In the genomic region with DNA sequence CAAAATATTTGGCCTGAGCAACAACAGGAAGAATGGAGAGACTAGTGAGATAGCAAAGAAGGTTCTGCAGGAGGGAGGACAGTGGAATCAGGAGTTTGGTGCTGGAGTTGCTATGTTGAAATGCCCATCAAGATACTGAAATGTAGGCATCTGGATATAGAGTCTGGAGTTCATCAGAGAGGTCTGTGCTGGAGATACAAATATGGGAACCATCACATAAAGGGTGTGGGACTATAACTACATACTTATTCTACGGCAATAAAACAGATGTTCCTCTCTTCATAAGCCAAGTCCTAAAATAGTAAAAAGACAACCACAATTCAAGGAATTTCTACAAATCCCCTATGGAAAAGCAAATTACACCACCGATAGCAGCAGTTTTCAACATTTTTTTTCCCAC, we compare ENCODE assay signal across 9 cellular contexts. TPM values are rescaled to one million over a fixed set of nuclear protein-coding genes. Genes with fewer than 3 reads are reported as not detected.
DNase-seq lines count a peak whose midpoint lies in the region; ATAC-seq lines count a peak whose summit lies in the region.
"Had no signal": no experiment of that assay in that cellular context is flagged by ENCODE, and none has a peak within 500 bp of the region (broad histone marks: within the 10 kb centered on the region; RNA-seq: fewer than 3 reads in every experiment).

No MANE protein-coding gene starts in this region.

- no peaks in the 10 kb centered on the region for H3K9me3 Mint-ChIP-seq in memory B cell

- peaks cover 32% of the 10 kb centered on the region for H3K4me1 Mint-ChIP-seq in memory B cell

- no peaks in the 10 kb centered on the region for H3K36me3 ChIP-seq in ACC112 (ENCODE audit: insufficient read depth, low read length)
- peaks cover 2% of the 10 kb centered on the region for H3K36me3 ChIP-seq in H7 (replicated peaks; ENCODE audit: control insufficient read depth, insufficient read depth, low read length)
- H3K36me3 ChIP-seq in adipocyte (ENCODE audit: control insufficient read depth, insufficient read depth, low read length, severe bottlenecking) = no peaks in the 10 kb centered on the region

- peaks cover 6% of the 10 kb centered on the region for H3K4me1 ChIP-seq in ACC112 (ENCODE audit: control insufficient read depth, insufficient read depth, low read length, unreplicated experiment)
- peaks cover 7% of the 10 kb centered on the region for H3K4me1 ChIP-seq in adipocyte (ENCODE audit: control insufficient read depth, insufficient read depth, low read length)

- no peak for ATAC-seq in memory B cell (ENCODE audit: low read depth)
- ATAC-seq in HG03520 (IDR thresholded peaks at IDR 0.05; ENCODE audit: unreplicated experiment) = no peak

- peaks cover 59% of the 10 kb centered on the region for H3K79me2 ChIP-seq in ACC112 (ENCODE audit: control insufficient read depth, insufficient read depth, low read length, unreplicated experiment)

- H3K27ac Mint-ChIP-seq in memory B cell = peak overlapping the region; percentile 7

- H2AFZ ChIP-seq in ACC112 (ENCODE audit: low read length, unreplicated experiment) = no peak overlapping the region

- H3K4me3 ChIP-seq in ACC112 (ENCODE audit: low read depth, low read length) = peak overlapping the region; percentile 81
- H3K4me3 ChIP-seq in H7 (ENCODE audit: insufficient read depth, low read depth, low read length) = peak overlapping the region; percentile 82
- peak overlapping the region; percentile 87 for H3K4me3 ChIP-seq in adipocyte (ENCODE audit: low read length)

- no peak overlapping the region for H3K27ac ChIP-seq in ACC112 (ENCODE audit: low read depth, low read length)

- peak overlapping the region; percentile 89 for H3K9ac ChIP-seq in adipocyte (ENCODE audit: low read length)

- peaks cover 2% of the 10 kb centered on the region for H3K36me3 Mint-ChIP-seq in memory B cell

- H3K27me3 Mint-ChIP-seq in memory B cell = no peaks in the 10 kb centered on the region

- H3K27me3 ChIP-seq in ACC112 (ENCODE audit: insufficient read depth, low read length) (no peaks in the 10 kb centered on the region), H7 (ENCODE audit: control insufficient read depth, insufficient read depth, low read length) (no peaks in the 10 kb centered on the region), adipocyte (replicated peaks; ENCODE audit: control insufficient read depth, insufficient read depth, low read length) (peaks cover 15% of the 10 kb centered on the region)

- peak overlapping the region; percentile 64 for H3K4me3 Mint-ChIP-seq in memory B cell

- DNase-seq in H7 (no peak), adipocyte (ENCODE audit: low read depth) (peak; percentile 18), memory B cell (ENCODE audit: low spot score in 2 of 2) (no peak), NCI-H2081 treated with DMSO at 0.1 percent for 48 hours (lab: John Stamatoyannopoulos, UW) (no peak), dermis blood vessel endothelial cell (no peak), NCI-H2171 (lab: John Stamatoyannopoulos, UW) (no peak)
- DNase-seq: NCI-H2029 treated with DMSO at 0.1 percent for 48 hours had no signal

- no peaks in the 10 kb centered on the region for H3K9me3 ChIP-seq in adipocyte (ENCODE audit: control insufficient read depth, low read length)

RNA-seq across cellular contexts. Expression of gene MED14, which starts 1.7 kb away (rescaled TPM):
- 54.4 and 88.3 TPM in 2 replicates for total RNA-seq in H7 (2014; rRNA removed; shearing (Covaris generic))
- 26.7 and 37.2 TPM in 2 replicates for total RNA-seq in dermis blood vessel endothelial cell
